19 cellular contexts compared by ENCODE assay signal in genomic region chr6:168217880-168218537, GRCh38.
A peak's percentile ranks its signal among the peaks of the same experiment; 100 is the strongest.
DNase-seq lines count a peak whose midpoint lies in the region; ATAC-seq and TF ChIP-seq lines count a peak whose summit lies in the region.
"Had no signal": no experiment of that assay in that cellular context is flagged by ENCODE, and none has a peak within 500 bp of the region (broad histone marks: within the 10 kb centered on the region; RNA-seq: fewer than 3 reads in every experiment).

No MANE protein-coding gene starts in this region.

- H3K27ac Mint-ChIP-seq in activated CD8-positive, alpha-beta memory T cell treated with anti-CD3 and anti-CD28 coated beads, Interleukin-2, amount 10 ng/mL, durations not matched to agents 7 days and 5 days: no peak overlapping the region
- H3K27ac Mint-ChIP-seq: activated naive CD8-positive, alpha-beta T cell treated with anti-CD3 and anti-CD28 coated beads, Interleukin-2, amount 10 ng/mL, durations not matched to agents 7 days and 5 days; activated T-helper 1 cell treated with anti-CD3 and anti-CD28 coated beads, Interleukin-12 subunit alpha, Interleukin-12 subunit beta, Interleukin-2, Interleukin-4 antibody, amounts not matched to agents 30 ng/mL and 10 ng/mL and 1 ng/mL, durations not matched to agents 14 hours and 24 hours and 36 hours; immature natural killer cell; stimulated activated memory B cell treated with anti-CD40 and anti-IgM and Interleukin-4, amounts not matched to agents 10 μg/mL and 1 μg/mL and 100 μg/mL, for 72 hours had no signal

- no peaks in the 10 kb centered on the region for H3K36me3 Mint-ChIP-seq in activated CD8-positive, alpha-beta memory T cell treated with anti-CD3 and anti-CD28 coated beads, Interleukin-2, amount 10 ng/mL, durations not matched to agents 7 days and 5 days
- H3K36me3 Mint-ChIP-seq: activated naive CD8-positive, alpha-beta T cell treated with anti-CD3 and anti-CD28 coated beads, Interleukin-2, amount 10 ng/mL, durations not matched to agents 7 days and 5 days; immature natural killer cell; stimulated activated memory B cell treated with anti-CD40 and anti-IgM and Interleukin-4, amounts not matched to agents 10 μg/mL and 1 μg/mL and 100 μg/mL, for 72 hours had no signal

- H3K9me3 Mint-ChIP-seq in activated CD8-positive, alpha-beta memory T cell treated with anti-CD3 and anti-CD28 coated beads, Interleukin-2, amount 10 ng/mL, durations not matched to agents 7 days and 5 days (ENCODE audit: low read depth): no peaks in the 10 kb centered on the region
- H3K9me3 Mint-ChIP-seq: activated naive CD8-positive, alpha-beta T cell treated with anti-CD3 and anti-CD28 coated beads, Interleukin-2, amount 10 ng/mL, durations not matched to agents 7 days and 5 days; activated T-helper 1 cell treated with anti-CD3 and anti-CD28 coated beads, Interleukin-12 subunit alpha, Interleukin-12 subunit beta, Interleukin-2, Interleukin-4 antibody, amounts not matched to agents 30 ng/mL and 10 ng/mL and 1 ng/mL, durations not matched to agents 14 hours and 24 hours and 36 hours; immature natural killer cell; stimulated activated memory B cell treated with anti-CD40 and anti-IgM and Interleukin-4, amounts not matched to agents 10 μg/mL and 1 μg/mL and 100 μg/mL, for 72 hours had no signal

- ATAC-seq in left lung: peak; percentile 72
- ATAC-seq in activated CD8-positive, alpha-beta memory T cell treated with anti-CD3 and anti-CD28 coated beads, Interleukin-2, amount 10 ng/mL, durations not matched to agents 7 days and 5 days: no peak
- ATAC-seq: stimulated activated memory B cell treated with anti-CD40 and anti-IgM and Interleukin-4, amounts not matched to agents 10 μg/mL and 1 μg/mL and 100 μg/mL, for 72 hours had no signal

- CTCF ChIA-PET in activated CD8-positive, alpha-beta memory T cell treated with anti-CD3 and anti-CD28 coated beads, Interleukin-2, amount 10 ng/mL, durations not matched to agents 7 days and 5 days (lab: Charles Lee): no interaction called here

- no peaks in the 10 kb centered on the region for H3K27me3 ChIP-seq in left lung
- peaks cover 5% of the 10 kb centered on the region; the same call in 1 of the 2 replicates for H3K27me3 ChIP-seq in SJCRH30
- H3K27me3 ChIP-seq: brain microvascular endothelial cell had no signal

- H3K4me1 ChIP-seq in left lung: no peaks in the 10 kb centered on the region
- H3K4me1 ChIP-seq in SJCRH30: no peaks in the 10 kb centered on the region

- intact Hi-C loops in left lung (cut with DNase I): no loop called here

- H3K27me3 Mint-ChIP-seq in activated CD8-positive, alpha-beta memory T cell treated with anti-CD3 and anti-CD28 coated beads, Interleukin-2, amount 10 ng/mL, durations not matched to agents 7 days and 5 days: no peaks in the 10 kb centered on the region

- no peaks in the 10 kb centered on the region for H3K9me3 ChIP-seq in left lung
- no peaks in the 10 kb centered on the region for H3K9me3 ChIP-seq in SJCRH30 (replicated peaks)
- H3K9me3 ChIP-seq: heart left ventricle, thoracic aorta had no signal

- H3K4me3 ChIP-seq in left lung: no peak overlapping the region
- no peak overlapping the region for H3K4me3 ChIP-seq in SJCRH30
- H3K4me3 ChIP-seq: coronary artery, heart left ventricle, PC-9 had no signal

- no peak for TF ChIP-seq CTCF in left lung (IDR thresholded peaks at IDR 0.05)

- DNase-seq in DMS153 treated with DMSO at 0.1 percent for 48 hours (lab: John Stamatoyannopoulos, UW; ENCODE audit: unreplicated experiment) (peak; percentile 67), NCI-H1092 (lab: John Stamatoyannopoulos, UW) (peak; percentile 81), NCI-H345 (lab: John Stamatoyannopoulos, UW) (peak; percentile 91), left lung (peak in 1 of 2 donors; percentile 47), SIG-M5 (lab: John Stamatoyannopoulos, UW) (no peak), SJCRH30 (no peak), ureter (ENCODE audit: low spot score) (no peak)
- no peak for DNase-seq in activated CD8-positive, alpha-beta memory T cell treated with anti-CD3 and anti-CD28 coated beads, Interleukin-2, amount 10 ng/mL, durations not matched to agents 7 days and 5 days
- DNase-seq: activated naive CD8-positive, alpha-beta T cell treated with anti-CD3 and anti-CD28 coated beads, Interleukin-2, amount 10 ng/mL, durations not matched to agents 7 days and 5 days; brain microvascular endothelial cell; heart left ventricle; immature natural killer cell; NCI-H1048; nucleus accumbens; PC-9 had no signal

- H3K36me3 ChIP-seq in left lung (no peaks in the 10 kb centered on the region), SJCRH30 (no peaks in the 10 kb centered on the region)
- H3K36me3 ChIP-seq: brain microvascular endothelial cell, heart left ventricle, thoracic aorta had no signal

- H3K4me1 Mint-ChIP-seq in activated CD8-positive, alpha-beta memory T cell treated with anti-CD3 and anti-CD28 coated beads, Interleukin-2, amount 10 ng/mL, durations not matched to agents 7 days and 5 days: peaks cover 3% of the 10 kb centered on the region
- H3K4me1 Mint-ChIP-seq: activated naive CD8-positive, alpha-beta T cell treated with anti-CD3 and anti-CD28 coated beads, Interleukin-2, amount 10 ng/mL, durations not matched to agents 7 days and 5 days; immature natural killer cell; stimulated activated memory B cell treated with anti-CD40 and anti-IgM and Interleukin-4, amounts not matched to agents 10 μg/mL and 1 μg/mL and 100 μg/mL, for 72 hours had no signal

- H3K27ac ChIP-seq in left lung: no peak overlapping the region
- no peak overlapping the region for H3K27ac ChIP-seq in SJCRH30
- H3K27ac ChIP-seq: brain microvascular endothelial cell, PC-9 had no signal

- no peak overlapping the region for H3K4me3 Mint-ChIP-seq in activated CD8-positive, alpha-beta memory T cell treated with anti-CD3 and anti-CD28 coated beads, Interleukin-2, amount 10 ng/mL, durations not matched to agents 7 days and 5 days
- H3K4me3 Mint-ChIP-seq: activated naive CD8-positive, alpha-beta T cell treated with anti-CD3 and anti-CD28 coated beads, Interleukin-2, amount 10 ng/mL, durations not matched to agents 7 days and 5 days; activated T-helper 1 cell treated with anti-CD3 and anti-CD28 coated beads, Interleukin-12 subunit alpha, Interleukin-12 subunit beta, Interleukin-2, Interleukin-4 antibody, amounts not matched to agents 30 ng/mL and 10 ng/mL and 1 ng/mL, durations not matched to agents 14 hours and 24 hours and 36 hours; immature natural killer cell; stimulated activated memory B cell treated with anti-CD40 and anti-IgM and Interleukin-4, amounts not matched to agents 10 μg/mL and 1 μg/mL and 100 μg/mL, for 72 hours had no signal

Comparison
In these comparisons a context has a peak if more than half of its experiments do, and no peak if none do; other contexts are left out.
1. DNase-seq: peak in DMS153 treated with DMSO at 0.1 percent for 48 hours (single experiment), NCI-H1092 (single experiment) and NCI-H345 (single experiment); none in activated CD8-positive, alpha-beta memory T cell treated with anti-CD3 and anti-CD28 coated beads, Interleukin-2, amount 10 ng/mL, durations not matched to agents 7 days and 5 days (single experiment), SIG-M5 (single experiment), SJCRH30 (0 of 2) and ureter (single experiment).